ENCODE assay signal across 8 cellular contexts in genomic region chr3:51975857-51976549, GRCh38. TPM values are rescaled to one million over a fixed set of nuclear protein-coding genes. Genes with fewer than 3 reads are reported as not detected.
A peak's percentile ranks its signal among the peaks of the same experiment; 100 is the strongest.
DNase-seq lines count a peak whose midpoint lies in the region; ATAC-seq, FAIRE-seq and TF ChIP-seq lines count a peak whose summit lies in the region.

No MANE protein-coding gene starts in this region.

- H3K4me1 Mint-ChIP-seq in activated naive CD8-positive, alpha-beta T cell treated with anti-CD3 and anti-CD28 coated beads for 36 hours, result peaks cover 24% of the 10 kb centered on the region

- TF ChIP-seq CTCF in D721Med (IDR thresholded peaks at IDR 0.05; ENCODE audit: insufficient read depth, missing control alignments), result peak; percentile 16
- peak in 4 of 12 donors; percentile 8 to 32 (median 18) for TF ChIP-seq CTCF in heart left ventricle (IDR thresholded peaks at IDR 0.05)
- TF ChIP-seq CTCF in osteoblast (IDR thresholded peaks at IDR 0.05; ENCODE audit: extremely low read depth, low read depth, low read length), result peak; percentile 15

- H3K27ac Mint-ChIP-seq in activated naive CD8-positive, alpha-beta T cell treated with anti-CD3 and anti-CD28 coated beads for 36 hours, result no peak overlapping the region

- no peak for FAIRE-seq in D721Med (lab: Jason Lieb, UNC)

- intact Hi-C loops in heart left ventricle (cut with DNase I), result loop anchor here in 5 of 10 donors (2.0 to 5.0 kb wide), 2 partner anchors 33 to 34 kb away; partner anchors contain the start of genes PARP3 (in 5 of the 5) and RRP9 (in 1 of the 5)

- H3K27ac ChIP-seq in heart left ventricle, result peak overlapping the region in 10 of 12 donors; percentile 13 to 98 (median 95)
- H3K27ac ChIP-seq in osteoblast (ENCODE audit: low read depth, low read length), result no peak overlapping the region

- no peaks in the 10 kb centered on the region for H3K9me3 ChIP-seq in MG63
- no peaks in the 10 kb centered on the region for H3K9me3 ChIP-seq in heart left ventricle
- H3K9me3 ChIP-seq in osteoblast (ENCODE audit: low read depth, low read length), result no peaks in the 10 kb centered on the region

- H3K4me3 ChIP-seq in MG63 (peak overlapping the region; percentile 89), heart left ventricle (peak overlapping the region in 10 of 12 donors; percentile 65 to 87 (median 71)), osteoblast (ENCODE audit: insufficient read depth, low read length) (peak overlapping the region; percentile 92)

- no peak for TF ChIP-seq POLR2A in heart left ventricle (IDR thresholded peaks at IDR 0.05)

- WGBS in heart left ventricle, 4 donors, result 38 to 47% (median 42%) methylated on average over 42 to 45 of the region's 45 CpGs

- peaks cover 2% of the 10 kb centered on the region for H3K36me3 Mint-ChIP-seq in activated naive CD8-positive, alpha-beta T cell treated with anti-CD3 and anti-CD28 coated beads for 36 hours

- no peaks in the 10 kb centered on the region for H3K27me3 Mint-ChIP-seq in activated naive CD8-positive, alpha-beta T cell treated with anti-CD3 and anti-CD28 coated beads for 36 hours

- H3K4me2 ChIP-seq in osteoblast (ENCODE audit: insufficient read depth, low read length), result peak overlapping the region; percentile 88

- H2AFZ ChIP-seq in osteoblast (ENCODE audit: low read length), result peak overlapping the region; percentile 95

- H3K9me3 Mint-ChIP-seq in activated naive CD8-positive, alpha-beta T cell treated with anti-CD3 and anti-CD28 coated beads for 36 hours, result no peaks in the 10 kb centered on the region

- H3K79me2 ChIP-seq in osteoblast (ENCODE audit: insufficient read depth, low read length), result peaks cover 16% of the 10 kb centered on the region

- DNase-seq in D721Med (ENCODE audit: insufficient read length, low spot score), result no peak
- DNase-seq in MG63, result peak; percentile 23
- peak; percentile 48 for DNase-seq in activated naive CD8-positive, alpha-beta T cell treated with anti-CD3 and anti-CD28 coated beads for 36 hours
- peak; percentile 71 to 82 (median 79) for DNase-seq in heart left ventricle
- DNase-seq in osteoblast (ENCODE audit: insufficient read length, low spot score, missing footprints), result peak; percentile 91
- DNase-seq in NK-92 (lab: John Stamatoyannopoulos, UW; ENCODE audit: unreplicated experiment), result no peak

- H3K4me1 ChIP-seq in heart left ventricle (peaks cover 5 to 43% (median 23%) of the 10 kb centered on the region in 12 donors), osteoblast (ENCODE audit: insufficient read depth, low read length) (peaks cover 23% of the 10 kb centered on the region)

- H3K27me3 ChIP-seq in MG63 (no peaks in the 10 kb centered on the region), heart left ventricle (no peaks in the 10 kb centered on the region), osteoblast (ENCODE audit: insufficient read depth, low read length) (no peaks in the 10 kb centered on the region)

- peak in 1 of 4 donors; percentile 7 for ATAC-seq in heart left ventricle
- ATAC-seq in HG03196 (IDR thresholded peaks at IDR 0.05; ENCODE audit: unreplicated experiment), result no peak
- no peak for ATAC-seq in activated CD4-positive, CD25-positive, alpha-beta regulatory T cell treated with anti-CD3 and anti-CD28 coated beads, Interleukin-2, amount 50 U/mL, for 24 hours

- H3K36me3 ChIP-seq in MG63 (peaks cover 2% of the 10 kb centered on the region; the same call in 1 of the 2 replicates), heart left ventricle (peaks cover 0 to 6% (median 0%) of the 10 kb centered on the region in 9 donors), osteoblast (ENCODE audit: insufficient read depth, low read length) (no peaks in the 10 kb centered on the region)

- peaks cover 2% of the 10 kb centered on the region for H4K20me1 ChIP-seq in osteoblast (ENCODE audit: insufficient read depth, low read length)

- peak overlapping the region; percentile 83 for H3K4me3 Mint-ChIP-seq in activated naive CD8-positive, alpha-beta T cell treated with anti-CD3 and anti-CD28 coated beads for 36 hours

RNA-seq across cellular contexts. Expression of gene ABHD14A, which starts 1.1 kb away (rescaled TPM):
- total RNA-seq in MG63 (2014; rRNA removed; shearing (Covaris generic); ENCODE audit: low replicate concordance), result 6.5 TPM in 1 of 2 replicates, not detected in the other
- 10 to 100 TPM; 10.2 to 12.9 TPM for total RNA-seq in activated naive CD8-positive, alpha-beta T cell treated with anti-CD3 and anti-CD28 coated beads for 36 hours
- total RNA-seq in heart left ventricle (10 to 100 TPM; 17.7 to 51.4 (median 22.1) TPM), osteoblast (16.5 and 18.8 TPM in 2 replicates)
- polyA plus RNA-seq in heart left ventricle, result 10 to 100 TPM; 21.7 to 70.3 TPM

RNA-seq across cellular contexts. Expression of gene ABHD14B, which starts 2.2 kb away (rescaled TPM):
- total RNA-seq in MG63 (2014; rRNA removed; shearing (Covaris generic); ENCODE audit: low replicate concordance), result 10.0 and 15.6 TPM in 2 replicates
- 10 to 100 TPM; 58.7 to 59.6 TPM for total RNA-seq in activated naive CD8-positive, alpha-beta T cell treated with anti-CD3 and anti-CD28 coated beads for 36 hours
- 10 to 100 TPM in 7 of 9 donors, 1 to 10 TPM in 2; 8.7 to 22.2 (median 12.3) TPM for total RNA-seq in heart left ventricle
- 10 to 100 TPM; 11.5 to 19.8 TPM for polyA plus RNA-seq in heart left ventricle
- 38.7 and 44.2 TPM in 2 replicates for total RNA-seq in osteoblast

RNA-seq across cellular contexts. Expression of gene ACY1, which starts 7.3 kb away (rescaled TPM):
- 17.2 and 46.4 TPM in 2 replicates for total RNA-seq in MG63 (2014; rRNA removed; shearing (Covaris generic); ENCODE audit: low replicate concordance)
- 10 to 100 TPM; 74.7 to 75.5 TPM for total RNA-seq in activated naive CD8-positive, alpha-beta T cell treated with anti-CD3 and anti-CD28 coated beads for 36 hours
- 10 to 100 TPM; 14.8 to 45.3 (median 27.7) TPM for total RNA-seq in heart left ventricle
- polyA plus RNA-seq in heart left ventricle, result 10 to 100 TPM; 18.3 to 21.2 TPM
- total RNA-seq in osteoblast, result 35.7 and 37.6 TPM in 2 replicates

RNA-seq across cellular contexts. Expression of gene PCBP4, which starts 8.7 kb away (rescaled TPM):
- 24.8 and 28.1 TPM in 2 replicates for total RNA-seq in MG63 (2014; rRNA removed; shearing (Covaris generic); ENCODE audit: low replicate concordance)
- total RNA-seq in activated naive CD8-positive, alpha-beta T cell treated with anti-CD3 and anti-CD28 coated beads for 36 hours, result 1 to 10 TPM; 4.5 to 5.6 TPM
- total RNA-seq in heart left ventricle (100 to 1,000 TPM in 2 of 9 donors, 10 to 100 TPM in 7; 55.4 to 149 (median 63.9) TPM), osteoblast (19.7 and 22.4 TPM in 2 replicates)
- 100 to 1,000 TPM in 1 of 2 donors, 10 to 100 TPM in 1; 64.8 to 101 TPM for polyA plus RNA-seq in heart left ventricle

RNA-seq across cellular contexts. Expression of gene RPL29, which starts 19.7 kb away (rescaled TPM):
- total RNA-seq in MG63 (2014; rRNA removed; shearing (Covaris generic); ENCODE audit: low replicate concordance), result 598 and 1,092 TPM in 2 replicates
- 1,000 to 10,000 TPM; 1,575 to 1,589 TPM for total RNA-seq in activated naive CD8-positive, alpha-beta T cell treated with anti-CD3 and anti-CD28 coated beads for 36 hours
- total RNA-seq in heart left ventricle (100 to 1,000 TPM; 515 to 986 (median 681) TPM), osteoblast (824 and 862 TPM in 2 replicates)
- polyA plus RNA-seq in heart left ventricle, result 1,000 to 10,000 TPM; 1,354 to 1,405 TPM

Comparison
In these comparisons a context has a peak if more than half of its experiments do, and no peak if none do; other contexts are left out.
1. DNase-seq: peak in MG63 (single experiment), activated naive CD8-positive, alpha-beta T cell treated with anti-CD3 and anti-CD28 coated beads for 36 hours (single experiment), heart left ventricle (5 of 5) and osteoblast (single experiment); none in D721Med (single experiment) and NK-92 (single experiment).
2. Peak in every context shown above with its lines, with median percentiles within 50 percentile points of each other: H3K4me3 ChIP-seq.